ENCODE assay signal across 24 cellular contexts in genomic region chr1:12387641-12388040, GRCh38.
DNase-seq lines count a peak whose midpoint lies in the region; ATAC-seq, FAIRE-seq and TF ChIP-seq lines count a peak whose summit lies in the region.
"Had no signal": no experiment of that assay in that cellular context is flagged by ENCODE, and none has a peak within 500 bp of the region (broad histone marks: within the 10 kb centered on the region; RNA-seq: fewer than 3 reads in every experiment).

No MANE protein-coding gene starts in this region.

- SMC1A ChIA-PET in GM12878 (lab: Charles Lee; ENCODE audit: uncharacterized antibody, unreplicated experiment), result no interaction called here

- no peaks in the 10 kb centered on the region for H4K20me1 ChIP-seq in GM12878 (ENCODE audit: control insufficient read depth, insufficient read depth)

- TF ChIP-seq CTCF in Panc1 (IDR thresholded peaks at IDR 0.05) (no peak), GM12878 (IDR thresholded peaks at IDR 0.05 in 2 of 3, conservative IDR thresholded peaks at IDR 0.05 in 1 of 3; ENCODE audit: control insufficient read depth in 2 of 3, extremely low read depth in 1 of 3, insufficient read depth in 1 of 3, low read depth in 3 of 3, low read length in 3 of 3) (no peak)

- ATAC-seq in Panc1 (no peak), GM12878 (no peak), HG03045 (IDR thresholded peaks at IDR 0.05; ENCODE audit: unreplicated experiment) (no peak)
- ATAC-seq: heart right ventricle; left lung; stimulated activated memory B cell treated with anti-CD40 and anti-IgM and Interleukin-4, amounts not matched to agents 10 μg/mL and 1 μg/mL and 100 μg/mL, for 72 hours had no signal

- POLR2A ChIA-PET in activated CD4-positive, alpha-beta memory T cell treated with anti-CD3 and anti-CD28 coated beads for 36 hours (lab: Charles Lee), result no interaction called here
- POLR2A ChIA-PET in activated CD4-positive, alpha-beta memory T cell treated with anti-CD3 and anti-CD28 coated beads, Interleukin-2, amount 10 ng/mL, durations not matched to agents 7 days and 5 days (lab: Charles Lee), result interaction anchor here (3.3 kb wide), 1 partner anchor 47 kb away, joined by 30 read pairs; no protein-coding TSS in a partner anchor
- POLR2A ChIA-PET in Panc1 (lab: Charles Lee), result no interaction called here
- POLR2A ChIA-PET in GM12878 (lab: Charles Lee), result no interaction called here

- H3K27me3 ChIP-seq in Panc1 (ENCODE audit: control insufficient read depth, insufficient read depth, low read length) (no peaks in the 10 kb centered on the region), GM12878 (replicated peaks in 1 of 2; ENCODE audit: control insufficient read depth in 2 of 2, insufficient read depth in 2 of 2, low read length in 1 of 2) (no peaks in the 10 kb centered on the region)
- H3K27me3 ChIP-seq: heart right ventricle, left lung had no signal

- H3K4me1 ChIP-seq in Panc1 (ENCODE audit: control insufficient read depth, insufficient read depth, low read length) (no peaks in the 10 kb centered on the region), GM12878 (ENCODE audit: control insufficient read depth, insufficient read depth, low read length) (no peaks in the 10 kb centered on the region)
- H3K4me1 ChIP-seq: heart right ventricle, left lung, prostate gland had no signal

- no peak for FAIRE-seq in GM12878 (lab: Jason Lieb, UNC)

- peaks cover 5% of the 10 kb centered on the region; the same call in 1 of the 2 replicates for H3K36me3 ChIP-seq in Panc1 (ENCODE audit: control insufficient read depth, insufficient read depth, low read length)
- peaks cover 2 to 26% of the 10 kb centered on the region in 2 experiments; a peak in 3 of 4 replicates for H3K36me3 ChIP-seq in GM12878 (ENCODE audit: control insufficient read depth in 2 of 2, insufficient read depth in 2 of 2, low read length in 1 of 2)

- CTCF ChIA-PET in activated CD4-positive, alpha-beta memory T cell treated with anti-CD3 and anti-CD28 coated beads for 36 hours (lab: Charles Lee), result interaction anchor here (1.2 to 1.6 kb wide), 2 partner anchors 11 to 231 kb away, joined by 3 to 4 read pairs; partner anchors contain the start of gene DHRS3
- CTCF ChIA-PET in activated CD4-positive, alpha-beta memory T cell treated with anti-CD3 and anti-CD28 coated beads, Interleukin-2, amount 10 ng/mL, durations not matched to agents 7 days and 5 days (lab: Charles Lee), result no interaction called here
- CTCF ChIA-PET in Panc1 (lab: Charles Lee) (no interaction called here), GM12878 (lab: Yijun Ruan, JAX) (no interaction called here)

- H3K79me2 ChIP-seq in GM12878 (ENCODE audit: control insufficient read depth, insufficient read depth, low read length), result no peaks in the 10 kb centered on the region

- RAD21 ChIA-PET in GM12878 (lab: Charles Lee; ENCODE audit: unreplicated experiment), result no interaction called here

- H3K9ac ChIP-seq in GM12878 (ENCODE audit: control insufficient read depth, insufficient read depth, low read length), result no peak overlapping the region

- peaks cover 62% of the 10 kb centered on the region for H3K36me3 Mint-ChIP-seq in activated CD4-positive, alpha-beta memory T cell treated with anti-CD3 and anti-CD28 coated beads for 36 hours
- H3K36me3 Mint-ChIP-seq in activated CD4-positive, alpha-beta memory T cell treated with anti-CD3 and anti-CD28 coated beads, Interleukin-2, amount 10 ng/mL, durations not matched to agents 7 days and 5 days (ENCODE audit: low read depth), result peaks cover 84% of the 10 kb centered on the region

- H3K4me2 ChIP-seq in GM12878 (ENCODE audit: control insufficient read depth, insufficient read depth), result no peak overlapping the region

- no peak overlapping the region for H3K27ac ChIP-seq in Panc1 (ENCODE audit: low read length)
- no peak overlapping the region for H3K27ac ChIP-seq in GM12878 (ENCODE audit: control insufficient read depth, insufficient read depth)
- H3K27ac ChIP-seq: C4-2B, left lung, prostate gland, thoracic aorta had no signal

- TF ChIP-seq RAD21 in GM12878 (IDR thresholded peaks at IDR 0.05; ENCODE audit: insufficient read depth, low read depth, low read length), result no peak

- DNase-seq in activated CD4-positive, alpha-beta memory T cell treated with anti-CD3 and anti-CD28 coated beads for 36 hours, result no peak
- no peak for DNase-seq in activated CD4-positive, alpha-beta memory T cell treated with anti-CD3 and anti-CD28 coated beads, Interleukin-2, amount 10 ng/mL, durations not matched to agents 7 days and 5 days
- DNase-seq in Panc1 (ENCODE audit: low read depth, low spot score) (no peak), GM12878 (ENCODE audit: low read depth, low spot score) (no peak), myocyte (ENCODE audit: low read depth) (peak; percentile 6), foreskin melanocyte (no peak), NCI-H524 (lab: John Stamatoyannopoulos, UW) (no peak)
- DNase-seq: activated naive CD4-positive, alpha-beta T cell treated with anti-CD3 and anti-CD28 coated beads, Interleukin-2, amount 10 ng/mL, durations not matched to agents 7 days and 5 days; activated T-cell treated with anti-CD3 and anti-CD28 coated beads, Interleukin-2, amount 50 U/mL, for 48 hours; DND-41; effector memory CD4-positive, alpha-beta T cell; H7; heart right ventricle; Karpas-422; left lung; NCI-H1436 treated with DMSO at 0.1 percent for 48 hours; NCI-H774; stimulated activated CD4-positive, alpha-beta T cell treated with anti-CD3 and anti-CD28 coated beads, Interleukin-1b, Interleukin-23, amount 100 ng/mL, for 48 hours had no signal

- in situ Hi-C loops in Panc1 (cut with HindIII; ENCODE audit: low pct_unique_long_range_greater_than_20kb, low sequenced_read_pairs) (no loop called here), GM12878 (cut with MboI) (loop anchor here (5.0 kb wide), 1 partner anchor 50 kb away; no protein-coding TSS in a partner anchor)

- H3K27ac Mint-ChIP-seq in activated CD4-positive, alpha-beta memory T cell treated with anti-CD3 and anti-CD28 coated beads for 36 hours, result peak overlapping the region; percentile 8
- no peak overlapping the region for H3K27ac Mint-ChIP-seq in activated CD4-positive, alpha-beta memory T cell treated with anti-CD3 and anti-CD28 coated beads, Interleukin-2, amount 10 ng/mL, durations not matched to agents 7 days and 5 days
- H3K27ac Mint-ChIP-seq: stimulated activated memory B cell treated with anti-CD40 and anti-IgM and Interleukin-4, amounts not matched to agents 10 μg/mL and 1 μg/mL and 100 μg/mL, for 72 hours had no signal

- BruUV-seq in Panc1 (replicated peaks; lab: Mats Ljungman, UMichigan), result TSS peak; percentile 54
- no TSS peak for BruUV-seq in GM12878 (replicated peaks; lab: Mats Ljungman, UMichigan)

- H3K4me3 Mint-ChIP-seq in activated CD4-positive, alpha-beta memory T cell treated with anti-CD3 and anti-CD28 coated beads for 36 hours, result no peak overlapping the region
- no peak overlapping the region for H3K4me3 Mint-ChIP-seq in activated CD4-positive, alpha-beta memory T cell treated with anti-CD3 and anti-CD28 coated beads, Interleukin-2, amount 10 ng/mL, durations not matched to agents 7 days and 5 days
- H3K4me3 Mint-ChIP-seq: activated naive CD4-positive, alpha-beta T cell treated with anti-CD3 and anti-CD28 coated beads, Interleukin-2, amount 10 ng/mL, durations not matched to agents 7 days and 5 days; neural crest cell; stimulated activated memory B cell treated with anti-CD40 and anti-IgM and Interleukin-4, amounts not matched to agents 10 μg/mL and 1 μg/mL and 100 μg/mL, for 72 hours had no signal

- H3K9me3 ChIP-seq in Panc1 (ENCODE audit: control insufficient read depth, insufficient read depth, low read depth, low read length) (peaks cover 17% of the 10 kb centered on the region; the same call in 1 of the 2 replicates), GM12878 (replicated peaks; ENCODE audit: control insufficient read depth, insufficient read depth, low read length) (peaks cover 6% of the 10 kb centered on the region)
- H3K9me3 ChIP-seq: prostate gland had no signal

- peaks cover 19% of the 10 kb centered on the region for H3K9me3 Mint-ChIP-seq in activated CD4-positive, alpha-beta memory T cell treated with anti-CD3 and anti-CD28 coated beads for 36 hours
- H3K9me3 Mint-ChIP-seq in activated CD4-positive, alpha-beta memory T cell treated with anti-CD3 and anti-CD28 coated beads, Interleukin-2, amount 10 ng/mL, durations not matched to agents 7 days and 5 days, result peaks cover 39% of the 10 kb centered on the region

- no peak overlapping the region for H3K4me3 ChIP-seq in Panc1 (ENCODE audit: low read depth in 2 of 2, low read length in 2 of 2)
- H3K4me3 ChIP-seq in GM12878, result no peak overlapping the region
- H3K4me3 ChIP-seq: heart right ventricle, left lung, prostate gland, thoracic aorta had no signal

- intact Hi-C loops in activated CD4-positive, alpha-beta memory T cell treated with anti-CD3 and anti-CD28 coated beads for 36 hours (cut with micrococcal nuclease), result loop anchor here (2.0 to 10.0 kb wide), 4 partner anchors 19 to 213 kb away; no protein-coding TSS in a partner anchor
- intact Hi-C loops in Panc1 (cut with micrococcal nuclease; ENCODE audit: unreplicated experiment) (no loop called here), GM12878 (cut with micrococcal nuclease; ENCODE audit: unreplicated experiment) (no loop called here)

- H3K4me1 Mint-ChIP-seq in activated CD4-positive, alpha-beta memory T cell treated with anti-CD3 and anti-CD28 coated beads for 36 hours (ENCODE audit: low read depth), result peaks cover 41% of the 10 kb centered on the region
- peaks cover 49% of the 10 kb centered on the region for H3K4me1 Mint-ChIP-seq in activated CD4-positive, alpha-beta memory T cell treated with anti-CD3 and anti-CD28 coated beads, Interleukin-2, amount 10 ng/mL, durations not matched to agents 7 days and 5 days
- H3K4me1 Mint-ChIP-seq: neural crest cell had no signal

- no peak overlapping the region for H2AFZ ChIP-seq in GM12878 (ENCODE audit: control insufficient read depth, low read depth, low read length)

- no peak for TF ChIP-seq EP300 in GM12878 (IDR thresholded peaks at IDR 0.05; ENCODE audit: borderline replicate concordance in 1 of 2, control insufficient read depth in 1 of 2, low read depth in 2 of 2, low read length in 2 of 2)

- H3K27me3 Mint-ChIP-seq in activated CD4-positive, alpha-beta memory T cell treated with anti-CD3 and anti-CD28 coated beads for 36 hours, result no peaks in the 10 kb centered on the region
- no peaks in the 10 kb centered on the region for H3K27me3 Mint-ChIP-seq in activated CD4-positive, alpha-beta memory T cell treated with anti-CD3 and anti-CD28 coated beads, Interleukin-2, amount 10 ng/mL, durations not matched to agents 7 days and 5 days
- H3K27me3 Mint-ChIP-seq: activated naive CD4-positive, alpha-beta T cell treated with anti-CD3 and anti-CD28 coated beads, Interleukin-2, amount 10 ng/mL, durations not matched to agents 7 days and 5 days; stimulated activated memory B cell treated with anti-CD40 and anti-IgM and Interleukin-4, amounts not matched to agents 10 μg/mL and 1 μg/mL and 100 μg/mL, for 72 hours had no signal

- TF ChIP-seq POLR2A in GM12878 (IDR thresholded peaks at IDR 0.05; ENCODE audit: low read depth, low read length), result no peak
